25 cellular contexts compared by ENCODE assay signal in the genomic region with DNA sequence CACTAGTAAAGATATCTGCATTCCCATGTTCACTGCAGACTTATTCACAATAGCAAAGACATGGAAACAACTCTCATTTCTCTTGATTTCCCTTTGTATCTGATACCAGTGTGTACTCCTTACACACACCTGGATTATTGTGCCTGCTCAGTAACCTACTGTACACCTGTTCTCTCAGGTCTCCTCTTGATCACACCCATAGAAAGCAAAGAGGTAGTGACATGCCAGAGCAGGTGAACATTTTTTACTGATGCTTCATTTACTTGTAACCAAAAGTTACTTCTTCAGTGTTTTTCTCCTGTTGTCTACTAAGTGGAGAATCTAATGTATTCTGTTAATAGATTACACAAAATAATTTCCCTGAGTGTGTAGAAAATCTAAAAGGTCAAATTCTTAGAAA. TPM values are rescaled to one million over a fixed set of nuclear protein-coding genes. Genes with fewer than 3 reads are reported as not detected.
A peak's percentile ranks its signal among the peaks of the same experiment; 100 is the strongest.
DNase-seq lines count a peak whose midpoint lies in the region; ATAC-seq, FAIRE-seq and TF ChIP-seq lines count a peak whose summit lies in the region.
"Had no signal": no experiment of that assay in that cellular context is flagged by ENCODE, and none has a peak within 500 bp of the region (broad histone marks: within the 10 kb centered on the region; RNA-seq: fewer than 3 reads in every experiment).

No MANE protein-coding gene starts in this region.

- H2AFZ ChIP-seq in Karpas-422 (ENCODE audit: low read length): no peak overlapping the region

- H3K9me3 ChIP-seq in Karpas-422 (ENCODE audit: low read length): peaks cover 36% of the 10 kb centered on the region
- H3K9me3 ChIP-seq: BE2C, BLaER1 had no signal

- ATAC-seq in foreskin keratinocyte: no peak
- ATAC-seq: GM12878 had no signal

- no peaks in the 10 kb centered on the region for H3K27me3 ChIP-seq in bronchial epithelial cell (ENCODE audit: control insufficient read depth, insufficient read depth, low read length)
- H3K27me3 ChIP-seq in foreskin keratinocyte: no peaks in the 10 kb centered on the region
- no peaks in the 10 kb centered on the region for H3K27me3 ChIP-seq in Karpas-422 (ENCODE audit: low read length)
- H3K27me3 ChIP-seq: BE2C, BLaER1 had no signal

- no peak overlapping the region for H3K4me3 ChIP-seq in bronchial epithelial cell (ENCODE audit: low read depth, low read length)
- H3K4me3 ChIP-seq in Karpas-422 (ENCODE audit: low read length): no peak overlapping the region
- H3K4me3 ChIP-seq: BLaER1, GM12878 had no signal

- no peak overlapping the region for H3K9ac ChIP-seq in Karpas-422 (ENCODE audit: low read length)
- H3K9ac ChIP-seq: BLaER1 had no signal

- H3K4me2 ChIP-seq in Karpas-422 (ENCODE audit: low read depth, low read length, poor library complexity, severe bottlenecking): no peak overlapping the region
- H3K4me2 ChIP-seq: BLaER1 had no signal

- no peaks in the 10 kb centered on the region for H3K79me2 ChIP-seq in Karpas-422 (ENCODE audit: low read length)

- no peaks in the 10 kb centered on the region for H3K9me2 ChIP-seq in Karpas-422 (replicated peaks; ENCODE audit: insufficient read depth, low read length)

- TF ChIP-seq CTCF in D721Med (IDR thresholded peaks at IDR 0.05; ENCODE audit: insufficient read depth, missing control alignments) (no peak), bronchial epithelial cell (IDR thresholded peaks at IDR 0.05; ENCODE audit: insufficient read depth, low read length, severe bottlenecking) (no peak), foreskin keratinocyte (conservative IDR thresholded peaks at IDR 0.05) (no peak)

- no peaks in the 10 kb centered on the region for H3K4me1 ChIP-seq in foreskin keratinocyte
- no peaks in the 10 kb centered on the region for H3K4me1 ChIP-seq in Karpas-422 (ENCODE audit: low read length)
- H3K4me1 ChIP-seq: BE2C, BLaER1 had no signal

- FAIRE-seq in D721Med (lab: Jason Lieb, UNC) (peak; percentile 98), bronchial epithelial cell (lab: Jason Lieb, UNC) (no peak)
- FAIRE-seq: A204.1, G401.6, GM12878, GM12892, GM18507 had no signal

- H3K36me3 ChIP-seq in bronchial epithelial cell (ENCODE audit: control insufficient read depth, insufficient read depth, low read length) (no peaks in the 10 kb centered on the region), Karpas-422 (ENCODE audit: insufficient read depth, low read length) (no peaks in the 10 kb centered on the region)
- H3K36me3 ChIP-seq: BE2C, BLaER1 had no signal

- H3K27ac ChIP-seq in foreskin keratinocyte: no peak overlapping the region
- H3K27ac ChIP-seq in Karpas-422 (ENCODE audit: low read length): no peak overlapping the region
- H3K27ac ChIP-seq: BLaER1 had no signal

- H4K20me1 ChIP-seq in Karpas-422 (ENCODE audit: insufficient read depth, low read depth, low read length): no peaks in the 10 kb centered on the region
- H4K20me1 ChIP-seq: BLaER1 had no signal

- DNase-seq in D721Med (ENCODE audit: insufficient read length, low spot score) (no peak), DMS53 (lab: John Stamatoyannopoulos, UW) (peak; percentile 31), bronchial epithelial cell (ENCODE audit: low read depth) (peak; percentile 67), foreskin keratinocyte (peak; percentile 15 to 47), GF-D8 (lab: John Stamatoyannopoulos, UW) (no peak), Karpas-422 (no peak)
- no peak for DNase-seq in activated CD4-positive, alpha-beta T cell treated with anti-CD3 and anti-CD28 coated beads for 4 hours
- DNase-seq: 8988T; ACHN; BE2C; C1 segment of cervical spinal cord; CD4-positive, alpha-beta memory T cell; CD4-positive, CD25-positive, alpha-beta regulatory T cell; CD8-positive, alpha-beta memory T cell; COR-L47; DMS79 treated with DMSO at 0.1 percent for 48 hours had no signal

RNA-seq across cellular contexts. Expression of gene CDH19, which starts 46.8 kb away (rescaled TPM):
- total RNA-seq in bronchial epithelial cell (under 0.01 and 0.26 TPM in 2 replicates), foreskin keratinocyte (not detected in 2 replicates)
- polyA plus RNA-seq in foreskin keratinocyte: not detected in 2 replicates
- not detected in 2 replicates for total RNA-seq in Karpas-422 (2014; rRNA removed; shearing (Covaris generic); ENCODE audit: low replicate concordance)
- total RNA-seq: A673; CD4-positive, alpha-beta memory T cell; CD4-positive, CD25-positive, alpha-beta regulatory T cell; CD8-positive, alpha-beta memory T cell; GM12878 had no signal
- polyA plus RNA-seq: AG04450; CD14-positive monocyte; CD4-positive, alpha-beta memory T cell; CD4-positive, CD25-positive, alpha-beta regulatory T cell; CD8-positive, alpha-beta memory T cell had no signal

Comparison
In these comparisons a context has a peak if more than half of its experiments do, and no peak if none do; other contexts are left out.
1. DNase-seq: peak in DMS53 (single experiment), bronchial epithelial cell (single experiment) and foreskin keratinocyte (2 of 2); none in D721Med (single experiment), GF-D8 (single experiment), Karpas-422 (single experiment) and activated CD4-positive, alpha-beta T cell treated with anti-CD3 and anti-CD28 coated beads for 4 hours (0 of 2).